11 cellular contexts compared by ENCODE assay signal in genomic region chr3:171828852-171829770, GRCh38. TPM values are rescaled to one million over a fixed set of nuclear protein-coding genes. Genes with fewer than 3 reads are reported as not detected.
A peak's percentile ranks its signal among the peaks of the same experiment; 100 is the strongest.
DNase-seq lines count a peak whose midpoint lies in the region; TF ChIP-seq lines count a peak whose summit lies in the region.
"Had no signal": no experiment of that assay in that cellular context is flagged by ENCODE, and none has a peak within 500 bp of the region (broad histone marks: within the 10 kb centered on the region; RNA-seq: fewer than 3 reads in every experiment).

No MANE protein-coding gene starts in this region.

- no peak for TF ChIP-seq EP300 in ovary (IDR thresholded peaks at IDR 0.05)

- H3K4me1 ChIP-seq in SJCRH30 (peaks cover 22% of the 10 kb centered on the region), ovary (ENCODE audit: insufficient read depth) (peaks cover 20% of the 10 kb centered on the region)

- peak; percentile 93 to 94 for DNase-seq in AML-193 (lab: John Stamatoyannopoulos, UW)
- DNase-seq in SJCRH30, result no peak
- DNase-seq in fibroblast of pulmonary artery (ENCODE audit: low read depth), result peak; percentile 72
- DNase-seq in ovary, result no peak
- no peak for DNase-seq in COLO668 (lab: John Stamatoyannopoulos, UW; ENCODE audit: unreplicated experiment)
- no peak for DNase-seq in stimulated activated naive CD4-positive, alpha-beta T cell (lab: John Stamatoyannopoulos, UW)
- no peak for DNase-seq in NCI-H1092 (lab: John Stamatoyannopoulos, UW)
- DNase-seq in HT-29 (ENCODE audit: low spot score), result no peak
- DNase-seq: activated naive CD8-positive, alpha-beta T cell treated with anti-CD3 and anti-CD28 coated beads, Interleukin-2, amount 10 ng/mL, durations not matched to agents 7 days and 5 days; stimulated activated CD4-positive, alpha-beta T cell treated with anti-CD3 and anti-CD28 coated beads, Interleukin-12 subunit alpha, Interleukin-12 subunit beta, amount 100 ng/mL, for 4 hours had no signal

- H3K9me3 ChIP-seq in SJCRH30 (replicated peaks), result no peaks in the 10 kb centered on the region
- H3K9me3 ChIP-seq in ovary, result no peaks in the 10 kb centered on the region

- no peak for TF ChIP-seq CTCF in fibroblast of pulmonary artery (IDR thresholded peaks at IDR 0.05; ENCODE audit: low read length, missing control alignments)
- TF ChIP-seq CTCF in ovary (IDR thresholded peaks at IDR 0.05), result no peak

- WGBS in ovary, 3 donors, result 34 to 46% (median 34%) methylated on average over 5 of the region's 5 CpGs

- intact Hi-C loops in ovary (cut with DNase I), result no loop called here

- TF ChIP-seq POLR2A in ovary (IDR thresholded peaks at IDR 0.05), result no peak

- no peak overlapping the region for H3K4me3 ChIP-seq in SJCRH30
- no peak overlapping the region for H3K4me3 ChIP-seq in fibroblast of pulmonary artery (replicated peaks; ENCODE audit: low read depth, low read length)
- no peak overlapping the region for H3K4me3 ChIP-seq in ovary

- H3K36me3 ChIP-seq in SJCRH30 (no peaks in the 10 kb centered on the region), ovary (no peaks in the 10 kb centered on the region)

- no peaks in the 10 kb centered on the region for H3K27me3 ChIP-seq in SJCRH30
- no peaks in the 10 kb centered on the region for H3K27me3 ChIP-seq in ovary

- H3K27ac ChIP-seq in SJCRH30 (peak overlapping the region; percentile 35; the same call in 1 of the 2 replicates), ovary (peak overlapping the region; percentile 1 to 84)

RNA-seq across cellular contexts. Expression of gene TMEM212, which starts 14.0 kb away (rescaled TPM):
- total RNA-seq in SJCRH30 (2014; rRNA removed; shearing (Covaris generic)), result not detected in 2 replicates
- 1 to 10 TPM in 2 of 7 donors, under 1 TPM in 2, not detected in 3; 0.35 to 5.5 (median 0.93) TPM for total RNA-seq in ovary
- polyA plus RNA-seq in ovary, result not detected
- total RNA-seq in HT-29 (2014; rRNA removed; shearing (Covaris generic)), result 0.05 TPM in 1 of 2 replicates, not detected in the other
- total RNA-seq: activated naive CD8-positive, alpha-beta T cell treated with anti-CD3 and anti-CD28 coated beads, Interleukin-2, amount 10 ng/mL, durations not matched to agents 7 days and 5 days; ureter had no signal

RNA-seq across cellular contexts. Expression of gene PLD1, which starts 18.8 kb away (rescaled TPM):
- 4.2 and 5.2 TPM in 2 replicates for total RNA-seq in SJCRH30 (2014; rRNA removed; shearing (Covaris generic))
- total RNA-seq in ovary, result 100 to 1,000 TPM in 1 of 7 donors, 10 to 100 TPM in 6; 26.1 to 125 (median 55.2) TPM
- 10 to 100 TPM; 24.6 to 52.1 TPM for polyA plus RNA-seq in ovary
- total RNA-seq in HT-29 (2014; rRNA removed; shearing (Covaris generic)), result 17.3 and 17.9 TPM in 2 replicates

Comparison
In these comparisons a context has a peak if more than half of its experiments do, and no peak if none do; other contexts are left out.
1. DNase-seq: peak in AML-193 (2 of 2) and fibroblast of pulmonary artery (single experiment); none in SJCRH30 (0 of 2), ovary (0 of 5), COLO668 (single experiment), stimulated activated naive CD4-positive, alpha-beta T cell (0 of 6), NCI-H1092 (single experiment) and HT-29 (single experiment).